ENCODE assay signal across 8 cellular contexts in the genomic region with DNA sequence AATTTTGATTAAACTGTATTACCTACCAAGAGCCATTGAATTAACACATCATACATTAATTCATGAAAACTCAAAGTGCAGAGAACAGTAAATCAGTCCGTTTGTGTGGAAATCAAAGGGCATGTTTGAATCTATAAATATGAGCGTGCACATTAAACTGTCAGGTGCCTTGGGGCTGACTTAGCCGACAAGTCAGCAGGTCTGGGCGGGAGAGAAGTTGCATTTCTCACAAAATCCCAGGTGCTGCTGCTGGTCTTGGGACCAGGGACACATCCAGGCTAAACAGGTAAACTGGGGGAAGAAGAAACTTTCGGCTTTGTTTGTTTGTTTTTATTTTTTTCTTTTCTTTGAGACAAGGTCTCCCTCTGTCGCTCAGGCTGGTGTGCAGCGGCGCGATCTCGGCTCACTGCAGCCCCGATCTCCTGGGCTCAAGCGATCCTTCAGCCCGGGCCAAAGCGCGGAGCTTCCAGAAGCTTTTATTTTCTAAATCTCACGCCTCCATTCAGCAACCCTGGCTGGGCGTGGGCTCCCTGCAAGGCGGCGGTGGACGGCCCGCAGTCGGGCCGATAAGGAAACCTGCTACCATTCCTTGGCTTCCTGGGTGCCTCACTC.
DNase-seq lines count a peak whose midpoint lies in the region; ATAC-seq, FAIRE-seq and TF ChIP-seq lines count a peak whose summit lies in the region.

No MANE protein-coding gene starts in this region.

- peak overlapping the region; percentile 72 for H3K27ac ChIP-seq in K562 (ENCODE audit: extremely low read depth, low read depth, low read length)

- no peaks in the 10 kb centered on the region for H4K20me1 ChIP-seq in K562 (replicated peaks; ENCODE audit: control insufficient read depth, insufficient read depth, low read length)

- TF ChIP-seq EP300 in K562 (IDR thresholded peaks at IDR 0.05; ENCODE audit: low read length): no peak

- no peak for TF ChIP-seq POLR2A in K562 (conservative IDR thresholded peaks at IDR 0.05)

- H3K27me3 ChIP-seq in K562 (ENCODE audit: control insufficient read depth in 2 of 2, insufficient read depth in 2 of 2, low read length in 2 of 2): no peaks in the 10 kb centered on the region

- peak; percentile 46 for ATAC-seq in GM18907 (IDR thresholded peaks at IDR 0.05; ENCODE audit: unreplicated experiment)
- peak; percentile 33 for ATAC-seq in HG03095 (IDR thresholded peaks at IDR 0.05; ENCODE audit: unreplicated experiment)
- peak; percentile 78 for ATAC-seq in K562
- peak; percentile 42 for ATAC-seq in stimulated activated naive CD8-positive, alpha-beta T cell treated with anti-CD3 and anti-CD28 coated beads, Interleukin-15, Interleukin-2, amounts not matched to agents 100 U/mL and 50 U/mL, for 24 hours

- TF ChIP-seq RAD21 in K562 (CRISPR knock-in tag; conservative IDR thresholded peaks at IDR 0.05 in 1 of 2, IDR thresholded peaks at IDR 0.05 in 1 of 2): peak; percentile 43 to 58

- WGBS in K562 (ENCODE audit: insufficient coverage, low coverage, missing lambda C conversion rate): 0% methylated on average over 19 of the region's 23 CpGs

- no peak for FAIRE-seq in K562 (lab: Jason Lieb, UNC)

- H3K4me1 ChIP-seq in K562 (replicated peaks in 1 of 2; ENCODE audit: control insufficient read depth in 2 of 2, insufficient read depth in 2 of 2, low read length in 2 of 2): peaks cover 3 to 15% of the 10 kb centered on the region in 2 experiments; a peak in 4 of 5 replicates

- CTCF ChIA-PET in K562 (lab: Yijun Ruan, JAX; ENCODE audit: low intra/inter-chr PET ratio): interaction anchor here (0.6 to 1.7 kb wide), 5 partner anchors 37 to 366 kb away, joined by 3 to 5 read pairs (median 5); no protein-coding TSS in a partner anchor

- POLR2A ChIA-PET in K562 (lab: Yijun Ruan, JAX): interaction anchor here (0.6 to 1.5 kb wide), 11 partner anchors 10 to 365 kb away, joined by 3 to 9 read pairs (median 3); a partner anchor contains a TSS

- no peaks in the 10 kb centered on the region for H3K36me3 ChIP-seq in K562 (ENCODE audit: control insufficient read depth, insufficient read depth, low read length)

- peak; percentile 44 to 58 (median 57) for TF ChIP-seq CTCF in K562 (IDR thresholded peaks at IDR 0.05 in 2 of 3, conservative IDR thresholded peaks at IDR 0.05 in 1 of 3; ENCODE audit: insufficient read depth in 2 of 3, low read depth in 1 of 3, low read length in 3 of 3)

- peak overlapping the region; percentile 65 to 90 for H3K9ac ChIP-seq in K562 (ENCODE audit: insufficient read depth in 1 of 2, low read depth in 2 of 2, low read length in 2 of 2)

- peak overlapping the region; percentile 96 for H3K4me2 ChIP-seq in K562 (ENCODE audit: insufficient read depth, low read length)

- no TSS peak for BruUV-seq in K562 (replicated peaks; lab: Mats Ljungman, UMichigan)

- peak overlapping the region; percentile 98 for H3K4me3 ChIP-seq in K562

- H3K9me1 ChIP-seq in K562 (ENCODE audit: control insufficient read depth, insufficient read depth, low read length): no peaks in the 10 kb centered on the region

- DNase-seq in COLO829 (ENCODE audit: low spot score) (peak; percentile 40), NCI-H345 (lab: John Stamatoyannopoulos, UW) (peak; percentile 77), K562 (ENCODE audit: extremely low read depth in 1 of 4, low spot score in 3 of 4) (peak in 1 of 4 experiments; percentile 15), inferior parietal cortex (ENCODE audit: extremely low spot score) (peak; percentile 55), kidney tubule cell (ENCODE audit: low spot score) (no peak)
- no peak for DNase-seq in stimulated activated naive CD8-positive, alpha-beta T cell treated with anti-CD3 and anti-CD28 coated beads, Interleukin-15, Interleukin-2, amounts not matched to agents 100 U/mL and 50 U/mL, for 24 hours

- intact Hi-C loops in K562 (cut with micrococcal nuclease): loop anchor here (1.0 to 2.0 kb wide), 2 partner anchors 36 to 364 kb away; a partner anchor contains a TSS

- in situ Hi-C loops in K562 (cut with MboI): loop anchor here (5.0 kb wide), 1 partner anchor 363 kb away; a partner anchor contains a TSS

- H3K9me3 ChIP-seq in K562 (replicated peaks; ENCODE audit: control insufficient read depth, insufficient read depth, low read depth, low read length): peaks cover 7% of the 10 kb centered on the region

- no peaks in the 10 kb centered on the region for H3K79me2 ChIP-seq in K562 (ENCODE audit: control insufficient read depth, insufficient read depth, low read length)

- peak overlapping the region; percentile 97 for H2AFZ ChIP-seq in K562 (ENCODE audit: low read depth, low read length)

TF ChIP-seq in K562, 482 proteins besides CTCF, POLR2A, EP300 and RAD21 (continues in another document):
- TF ChIP-seq CEBPB (tag; IDR thresholded peaks at IDR 0.05): no peak
- TF ChIP-seq KDM5B (IDR thresholded peaks at IDR 0.05; ENCODE audit: insufficient replicate concordance, low read depth, low read length): no peak
- TF ChIP-seq, protein P1, sequence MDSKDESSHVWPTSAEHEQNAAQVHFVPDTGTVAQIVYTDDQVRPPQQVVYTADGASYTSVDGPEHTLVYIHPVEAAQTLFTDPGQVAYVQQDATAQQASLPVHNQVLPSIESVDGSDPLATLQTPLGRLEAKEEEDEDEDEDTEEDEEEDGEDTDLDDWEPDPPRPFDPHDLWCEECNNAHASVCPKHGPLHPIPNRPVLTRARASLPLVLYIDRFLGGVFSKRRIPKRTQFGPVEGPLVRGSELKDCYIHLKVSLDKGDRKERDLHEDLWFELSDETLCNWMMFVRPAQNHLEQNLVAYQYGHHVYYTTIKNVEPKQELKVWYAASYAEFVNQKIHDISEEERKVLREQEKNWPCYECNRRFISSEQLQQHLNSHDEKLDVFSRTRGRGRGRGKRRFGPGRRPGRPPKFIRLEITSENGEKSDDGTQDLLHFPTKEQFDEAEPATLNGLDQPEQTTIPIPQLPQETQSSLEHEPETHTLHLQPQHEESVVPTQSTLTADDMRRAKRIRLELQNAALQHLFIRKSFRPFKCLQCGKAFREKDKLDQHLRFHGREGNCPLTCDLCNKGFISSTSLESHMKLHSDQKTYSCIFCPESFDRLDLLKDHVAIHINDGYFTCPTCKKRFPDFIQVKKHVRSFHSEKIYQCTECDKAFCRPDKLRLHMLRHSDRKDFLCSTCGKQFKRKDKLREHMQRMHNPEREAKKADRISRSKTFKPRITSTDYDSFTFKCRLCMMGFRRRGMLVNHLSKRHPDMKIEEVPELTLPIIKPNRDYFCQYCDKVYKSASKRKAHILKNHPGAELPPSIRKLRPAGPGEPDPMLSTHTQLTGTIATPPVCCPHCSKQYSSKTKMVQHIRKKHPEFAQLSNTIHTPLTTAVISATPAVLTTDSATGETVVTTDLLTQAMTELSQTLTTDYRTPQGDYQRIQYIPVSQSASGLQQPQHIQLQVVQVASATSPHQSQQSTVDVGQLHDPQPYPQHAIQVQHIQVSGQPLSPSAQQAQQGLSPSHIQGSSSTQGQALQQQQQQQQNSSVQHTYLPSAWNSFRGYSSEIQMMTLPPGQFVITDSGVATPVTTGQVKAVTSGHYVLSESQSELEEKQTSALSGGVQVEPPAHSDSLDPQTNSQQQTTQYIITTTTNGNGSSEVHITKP (IDR thresholded peaks at IDR 0.05; ENCODE audit: partially characterized antibody): peak; percentile 23
- TF ChIP-seq XRCC5 (IDR thresholded peaks at IDR 0.05; ENCODE audit: low read depth, low read length): 0 out of 2 replicates have a peak, but pooled peaks have one; percentile 13
- TF ChIP-seq, protein P2, sequence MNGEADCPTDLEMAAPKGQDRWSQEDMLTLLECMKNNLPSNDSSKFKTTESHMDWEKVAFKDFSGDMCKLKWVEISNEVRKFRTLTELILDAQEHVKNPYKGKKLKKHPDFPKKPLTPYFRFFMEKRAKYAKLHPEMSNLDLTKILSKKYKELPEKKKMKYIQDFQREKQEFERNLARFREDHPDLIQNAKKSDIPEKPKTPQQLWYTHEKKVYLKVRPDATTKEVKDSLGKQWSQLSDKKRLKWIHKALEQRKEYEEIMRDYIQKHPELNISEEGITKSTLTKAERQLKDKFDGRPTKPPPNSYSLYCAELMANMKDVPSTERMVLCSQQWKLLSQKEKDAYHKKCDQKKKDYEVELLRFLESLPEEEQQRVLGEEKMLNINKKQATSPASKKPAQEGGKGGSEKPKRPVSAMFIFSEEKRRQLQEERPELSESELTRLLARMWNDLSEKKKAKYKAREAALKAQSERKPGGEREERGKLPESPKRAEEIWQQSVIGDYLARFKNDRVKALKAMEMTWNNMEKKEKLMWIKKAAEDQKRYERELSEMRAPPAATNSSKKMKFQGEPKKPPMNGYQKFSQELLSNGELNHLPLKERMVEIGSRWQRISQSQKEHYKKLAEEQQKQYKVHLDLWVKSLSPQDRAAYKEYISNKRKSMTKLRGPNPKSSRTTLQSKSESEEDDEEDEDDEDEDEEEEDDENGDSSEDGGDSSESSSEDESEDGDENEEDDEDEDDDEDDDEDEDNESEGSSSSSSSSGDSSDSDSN (IDR thresholded peaks at IDR 0.05; ENCODE audit: borderline replicate concordance in 1 of 2, low read depth in 2 of 2, low read length in 2 of 2): peak; percentile 95 to 97
- TF ChIP-seq BACH1 (tag; IDR thresholded peaks at IDR 0.05): no peak
- TF ChIP-seq, protein P3, sequence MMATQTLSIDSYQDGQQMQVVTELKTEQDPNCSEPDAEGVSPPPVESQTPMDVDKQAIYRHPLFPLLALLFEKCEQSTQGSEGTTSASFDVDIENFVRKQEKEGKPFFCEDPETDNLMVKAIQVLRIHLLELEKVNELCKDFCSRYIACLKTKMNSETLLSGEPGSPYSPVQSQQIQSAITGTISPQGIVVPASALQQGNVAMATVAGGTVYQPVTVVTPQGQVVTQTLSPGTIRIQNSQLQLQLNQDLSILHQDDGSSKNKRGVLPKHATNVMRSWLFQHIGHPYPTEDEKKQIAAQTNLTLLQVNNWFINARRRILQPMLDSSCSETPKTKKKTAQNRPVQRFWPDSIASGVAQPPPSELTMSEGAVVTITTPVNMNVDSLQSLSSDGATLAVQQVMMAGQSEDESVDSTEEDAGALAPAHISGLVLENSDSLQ (IDR thresholded peaks at IDR 0.05): peak; percentile 28; the same call in 1 of the 2 replicates
- no peak for TF ChIP-seq ZNF75A (CRISPR knock-in tag; IDR thresholded peaks at IDR 0.05)
- TF ChIP-seq STAG1 (CRISPR knock-in tag; IDR thresholded peaks at IDR 0.05; ENCODE audit: borderline replicate concordance): peak; percentile 41; the same call in 1 of the 2 replicates
- TF ChIP-seq TEAD1 (CRISPR knock-in tag; IDR thresholded peaks at IDR 0.05): no peak
- TF ChIP-seq MYNN (IDR thresholded peaks at IDR 0.05): peak; percentile 71; the same call in 1 of the 2 replicates
- no peak for TF ChIP-seq MYNN (CRISPR knock-in tag; IDR thresholded peaks at IDR 0.05)

Comparison
In these comparisons a context has a peak if more than half of its experiments do, and no peak if none do; other contexts are left out.
1. DNase-seq: peak in COLO829 (single experiment), NCI-H345 (single experiment) and inferior parietal cortex (single experiment); none in stimulated activated naive CD8-positive, alpha-beta T cell treated with anti-CD3 and anti-CD28 coated beads, Interleukin-15, Interleukin-2, amounts not matched to agents 100 U/mL and 50 U/mL, for 24 hours (single experiment) and kidney tubule cell (single experiment).
2. Peak in every context shown above with its lines, with median percentiles within 50 percentile points of each other: ATAC-seq.